Comparison of ENCODE assay signal across 18 cellular contexts in genomic region chr3:101758224-101758623, GRCh38. TPM values are rescaled to one million over a fixed set of nuclear protein-coding genes. Genes with fewer than 3 reads are reported as not detected.
A peak's percentile ranks its signal among the peaks of the same experiment; 100 is the strongest.
DNase-seq lines count a peak whose midpoint lies in the region; ATAC-seq and TF ChIP-seq lines count a peak whose summit lies in the region.
"Had no signal": no experiment of that assay in that cellular context is flagged by ENCODE, and none has a peak within 500 bp of the region (broad histone marks: within the 10 kb centered on the region; RNA-seq: fewer than 3 reads in every experiment).

No MANE protein-coding gene starts in this region.

- no peak for ATAC-seq in activated T-cell treated with anti-CD3 and anti-CD28 coated beads, Interleukin-2, amount 50 U/mL, for 72 hours (replicated peaks in 1 of 2)
- ATAC-seq in activated T-cell treated with anti-CD3 and anti-CD28 coated beads, Interleukin-2, amount 50 U/mL, for 4 hours = no peak

- H3K27ac ChIP-seq in dorsolateral prefrontal cortex = peak overlapping the region in 58 of 59 donors; percentile 29 to 93 (median 83)
- H3K27ac ChIP-seq in temporal lobe (ENCODE audit: low read depth, low read length) = peak overlapping the region; percentile 93
- H3K27ac ChIP-seq: BLaER1 treated with 17β-estradiol and CSF1 and Interleukin-3, amounts not matched to agents 10 nM and 100 nM; HL-60; SJSA1 had no signal

- H3K27me3 ChIP-seq in dorsolateral prefrontal cortex = no peaks in the 10 kb centered on the region
- H3K27me3 ChIP-seq: BLaER1 treated with 17β-estradiol and CSF1 and Interleukin-3, amounts not matched to agents 10 nM and 100 nM; SJSA1 had no signal

- TF ChIP-seq CTCF in dorsolateral prefrontal cortex (IDR thresholded peaks at IDR 0.05 in 54 of 56, conservative IDR thresholded peaks at IDR 0.05 in 2 of 56; ENCODE audit: low read depth in 1 of 56, partially characterized antibody in 56 of 56) (peak in 1 of 56 donors; percentile 9), type B pancreatic cell (conservative IDR thresholded peaks at IDR 0.05) (no peak)

- H3K27ac Mint-ChIP-seq in activated T-cell treated with anti-CD3 and anti-CD28 coated beads, Interleukin-2, amount 50 U/mL, for 72 hours = peak overlapping the region; percentile 31
- H3K27ac Mint-ChIP-seq in type B pancreatic cell = no peak overlapping the region

- H3K27me3 Mint-ChIP-seq in activated T-cell treated with anti-CD3 and anti-CD28 coated beads, Interleukin-2, amount 50 U/mL, for 72 hours (ENCODE audit: low read depth) = no peaks in the 10 kb centered on the region
- H3K27me3 Mint-ChIP-seq in activated T-cell treated with anti-CD3 and anti-CD28 coated beads, Interleukin-2, amount 50 U/mL, for 4 hours (ENCODE audit: low read depth) = no peaks in the 10 kb centered on the region
- no peaks in the 10 kb centered on the region for H3K27me3 Mint-ChIP-seq in type B pancreatic cell
- H3K27me3 Mint-ChIP-seq: IgD-negative memory B cell had no signal

- peaks cover 9% of the 10 kb centered on the region for H3K4me1 Mint-ChIP-seq in activated T-cell treated with anti-CD3 and anti-CD28 coated beads, Interleukin-2, amount 50 U/mL, for 72 hours (ENCODE audit: low read depth)
- peaks cover 28% of the 10 kb centered on the region for H3K4me1 Mint-ChIP-seq in activated T-cell treated with anti-CD3 and anti-CD28 coated beads, Interleukin-2, amount 50 U/mL, for 4 hours (ENCODE audit: low read depth)
- no peaks in the 10 kb centered on the region for H3K4me1 Mint-ChIP-seq in type B pancreatic cell (ENCODE audit: unreplicated experiment)

- DNase-seq in activated T-cell treated with anti-CD3 and anti-CD28 coated beads, Interleukin-2, amount 50 U/mL, for 72 hours = no peak
- no peak for DNase-seq in activated T-cell treated with anti-CD3 and anti-CD28 coated beads, Interleukin-2, amount 50 U/mL, for 4 hours
- DNase-seq in dorsolateral prefrontal cortex = peak in 1 of 10 donors; percentile 18
- DNase-seq in medulla oblongata (ENCODE audit: extremely low spot score) = peak; percentile 47
- DNase-seq in NCI-H146 (lab: John Stamatoyannopoulos, UW) = no peak
- no peak for DNase-seq in cortex of kidney (lab: John Stamatoyannopoulos, UW)
- DNase-seq in type B pancreatic cell (ENCODE audit: extremely low spot score, unreplicated experiment) = no peak
- DNase-seq: DMS 273 treated with DMSO at 0.1 percent for 48 hours; NCI-H1417; NCI-H1930; NK-92 treated with Interleukin-12 subunit alpha and Interleukin-12 subunit beta, amount 100 ng/mL, for 24 hours; OCI-M1; RPMI8226 had no signal

- intact Hi-C loops in dorsolateral prefrontal cortex (cut with DNase I) = no loop called here

- H3K4me3 Mint-ChIP-seq in activated T-cell treated with anti-CD3 and anti-CD28 coated beads, Interleukin-2, amount 50 U/mL, for 72 hours = no peak overlapping the region
- no peak overlapping the region for H3K4me3 Mint-ChIP-seq in activated T-cell treated with anti-CD3 and anti-CD28 coated beads, Interleukin-2, amount 50 U/mL, for 4 hours
- H3K4me3 Mint-ChIP-seq in type B pancreatic cell = no peak overlapping the region
- H3K4me3 Mint-ChIP-seq: IgD-negative memory B cell had no signal

- peaks cover 27 to 48% of the 10 kb centered on the region in 2 donors for H3K36me3 Mint-ChIP-seq in activated T-cell treated with anti-CD3 and anti-CD28 coated beads, Interleukin-2, amount 50 U/mL, for 72 hours (ENCODE audit: insufficient read depth in 2 of 2)
- peaks cover 61% of the 10 kb centered on the region for H3K36me3 Mint-ChIP-seq in activated T-cell treated with anti-CD3 and anti-CD28 coated beads, Interleukin-2, amount 50 U/mL, for 4 hours (ENCODE audit: insufficient read depth)
- peaks cover 57% of the 10 kb centered on the region for H3K36me3 Mint-ChIP-seq in type B pancreatic cell

- peaks cover 0 to 2% of the 10 kb centered on the region in 2 donors for H3K9me3 Mint-ChIP-seq in activated T-cell treated with anti-CD3 and anti-CD28 coated beads, Interleukin-2, amount 50 U/mL, for 72 hours
- no peaks in the 10 kb centered on the region for H3K9me3 Mint-ChIP-seq in activated T-cell treated with anti-CD3 and anti-CD28 coated beads, Interleukin-2, amount 50 U/mL, for 4 hours
- H3K9me3 Mint-ChIP-seq in type B pancreatic cell = no peaks in the 10 kb centered on the region

- peak overlapping the region in 4 of 59 donors; percentile 6 to 25 (median 12) for H3K4me3 ChIP-seq in dorsolateral prefrontal cortex
- H3K4me3 ChIP-seq: BLaER1 treated with 17β-estradiol and CSF1 and Interleukin-3, amounts not matched to agents 10 nM and 100 nM; SJSA1 had no signal

RNA-seq across cellular contexts. Expression of gene NXPE3, which starts 20.8 kb away (rescaled TPM):
- 10 to 100 TPM; 22.7 to 25.0 TPM for total RNA-seq in activated T-cell treated with anti-CD3 and anti-CD28 coated beads, Interleukin-2, amount 50 U/mL, for 72 hours
- 10 to 100 TPM; 13.8 to 14.1 (median 13.8) TPM for total RNA-seq in activated T-cell treated with anti-CD3 and anti-CD28 coated beads, Interleukin-2, amount 50 U/mL, for 4 hours
- total RNA-seq in dorsolateral prefrontal cortex (100 to 1,000 TPM in 1 of 120 experiments, 10 to 100 TPM in 119; 30.4 to 103 (median 51.4) TPM), temporal lobe (13.8 TPM), type B pancreatic cell (ENCODE audit: low replicate concordance) (3.8 and 12.5 TPM in 2 replicates)

RNA-seq across cellular contexts. Expression of gene CEP97, which starts 33.8 kb away (rescaled TPM):
- 10 to 100 TPM; 19.2 to 23.5 TPM for total RNA-seq in activated T-cell treated with anti-CD3 and anti-CD28 coated beads, Interleukin-2, amount 50 U/mL, for 72 hours
- total RNA-seq in activated T-cell treated with anti-CD3 and anti-CD28 coated beads, Interleukin-2, amount 50 U/mL, for 4 hours = 10 to 100 TPM; 11.8 to 14.1 (median 12.9) TPM
- total RNA-seq in dorsolateral prefrontal cortex = 10 to 100 TPM; 19.1 to 55.5 (median 35.0) TPM
- total RNA-seq in temporal lobe = 46.7 TPM
- total RNA-seq in type B pancreatic cell (ENCODE audit: low replicate concordance) = 11.3 and 24.2 TPM in 2 replicates
